ENCODE assay signal across 9 cellular contexts in the genomic region with DNA sequence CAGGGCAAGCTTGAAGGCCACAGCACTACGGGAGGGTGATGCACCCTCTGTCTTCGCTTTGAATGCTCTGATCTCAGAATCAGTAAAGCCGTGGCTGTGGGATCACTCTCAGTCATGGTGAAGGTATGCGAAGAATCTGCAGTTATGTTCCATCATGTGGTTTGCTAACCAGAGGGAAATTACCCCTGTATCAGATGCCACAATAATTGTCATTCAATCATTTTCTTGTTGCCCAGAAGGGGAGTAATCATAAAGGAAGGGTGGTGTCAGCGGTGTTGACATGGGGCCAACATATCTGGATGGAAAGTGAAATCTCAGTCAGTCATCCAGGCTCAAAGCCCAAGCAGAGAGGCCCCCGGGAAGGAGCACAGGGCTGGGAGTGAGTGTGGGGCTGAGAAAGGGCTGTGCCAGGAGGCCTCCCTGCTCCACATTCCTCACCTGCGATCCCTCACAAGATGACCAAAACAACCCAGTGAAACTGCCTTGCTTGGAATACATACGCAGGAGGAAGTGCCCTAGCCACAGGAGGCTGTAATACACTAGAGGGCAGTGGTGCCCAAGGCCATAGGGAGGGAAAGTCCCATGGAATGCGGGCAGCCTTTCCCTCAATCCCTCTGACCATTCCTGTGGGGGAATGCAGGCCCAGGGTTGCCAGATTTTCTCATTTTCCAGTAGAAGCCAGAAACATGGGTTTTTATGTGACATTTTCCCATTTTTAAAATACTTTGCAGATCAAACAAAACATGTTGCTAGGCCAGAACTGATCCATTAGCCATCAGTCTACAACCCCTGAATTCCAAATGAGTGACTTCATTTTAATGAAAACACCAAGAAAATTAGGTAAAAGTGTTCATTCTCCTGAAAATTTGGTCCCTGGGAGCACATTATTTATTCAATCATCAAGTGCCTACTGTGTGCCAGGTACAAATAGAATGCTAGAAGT.
DNase-seq lines count a peak whose midpoint lies in the region; TF ChIP-seq lines count a peak whose summit lies in the region.
"Had no signal": no experiment of that assay in that cellular context is flagged by ENCODE, and none has a peak within 500 bp of the region (broad histone marks: within the 10 kb centered on the region; RNA-seq: fewer than 3 reads in every experiment).

No MANE protein-coding gene starts in this region.

- H3K9me3 ChIP-seq in tibial nerve: no peaks in the 10 kb centered on the region

- peaks cover 0 to 25% (median 3%) of the 10 kb centered on the region in 4 donors for H3K4me1 ChIP-seq in tibial nerve

- WGBS in tibial nerve, 2 donors: 26 to 36% methylated on average over 8 to 9 of the region's 9 CpGs

- TF ChIP-seq POLR2A in tibial nerve (IDR thresholded peaks at IDR 0.05): no peak

- no peaks in the 10 kb centered on the region for H3K36me3 ChIP-seq in tibial nerve

- DNase-seq in NCI-H1694 (lab: John Stamatoyannopoulos, UW) (peak; percentile 4), NCI-H1694 treated with DMSO at 0.1 percent for 48 hours (lab: John Stamatoyannopoulos, UW) (no peak), HT-29 (ENCODE audit: low spot score) (peak; percentile 85), astrocyte of the cerebellum (ENCODE audit: low read depth) (peak; percentile 92), iPS-NIHi11 (ENCODE audit: low spot score) (peak; percentile 81), tibial nerve (ENCODE audit: low spot score in 2 of 2) (no peak), NCI-H187 (lab: John Stamatoyannopoulos, UW) (no peak)
- DNase-seq in activated naive CD4-positive, alpha-beta T cell treated with anti-CD3 and anti-CD28 coated beads, Interleukin-2, amount 50 U/mL, for 16 hours: no peak
- DNase-seq: CD4-positive, CD25-positive, alpha-beta regulatory T cell had no signal

- TF ChIP-seq EP300 in tibial nerve (IDR thresholded peaks at IDR 0.05): no peak

- in situ Hi-C loops in astrocyte of the cerebellum (cut with HindIII; ENCODE audit: low sequenced_read_pairs): no loop called here

- TF ChIP-seq CTCF in astrocyte of the cerebellum (IDR thresholded peaks at IDR 0.05; ENCODE audit: low read depth, low read length, missing control alignments) (peak; percentile 68), tibial nerve (IDR thresholded peaks at IDR 0.05) (peak; percentile 29 to 58 (median 54))

- H3K4me3 ChIP-seq in astrocyte of the cerebellum (ENCODE audit: low read depth, low read length) (no peak overlapping the region), tibial nerve (no peak overlapping the region)

- no peaks in the 10 kb centered on the region for H3K27me3 ChIP-seq in tibial nerve

- peak overlapping the region in 3 of 4 donors; percentile 2 to 80 (median 75) for H3K27ac ChIP-seq in tibial nerve

Comparison
In these comparisons a context has a peak if more than half of its experiments do, and no peak if none do; other contexts are left out.
1. DNase-seq: peak in NCI-H1694 (single experiment), HT-29 (single experiment), astrocyte of the cerebellum (single experiment) and iPS-NIHi11 (single experiment); none in NCI-H1694 treated with DMSO at 0.1 percent for 48 hours (single experiment), tibial nerve (0 of 2), NCI-H187 (0 of 2) and activated naive CD4-positive, alpha-beta T cell treated with anti-CD3 and anti-CD28 coated beads, Interleukin-2, amount 50 U/mL, for 16 hours (single experiment).